Comparison of ENCODE assay signal across 17 cellular contexts in genomic region chr19:16260160-16260793, GRCh38.
DNase-seq lines count a peak whose midpoint lies in the region; ATAC-seq, FAIRE-seq and TF ChIP-seq lines count a peak whose summit lies in the region.
"Had no signal": no experiment of that assay in that cellular context is flagged by ENCODE, and none has a peak within 500 bp of the region (broad histone marks: within the 10 kb centered on the region; RNA-seq: fewer than 3 reads in every experiment).

No MANE protein-coding gene starts in this region.

- BruUV-seq in HepG2 (replicated peaks; lab: Mats Ljungman, UMichigan), result no TSS peak

- POLR2A ChIA-PET in HepG2 (lab: Yijun Ruan, JAX), result no interaction called here

- no peak overlapping the region for H3K4me2 ChIP-seq in HepG2 (ENCODE audit: low read depth, low read length)

- H3K9ac ChIP-seq in HepG2 (ENCODE audit: insufficient read depth, low read depth, low read length), result no peak overlapping the region
- no peak overlapping the region for H3K9ac ChIP-seq in mucosa of rectum (ENCODE audit: low read depth in 1 of 2, low read length in 2 of 2)

- ATAC-seq in HepG2, result no peak
- ATAC-seq in right lobe of liver, result no peak
- no peak for ATAC-seq in HG03460 (IDR thresholded peaks at IDR 0.05; ENCODE audit: unreplicated experiment)

- FAIRE-seq in HepG2 (lab: Jason Lieb, UNC), result no peak

- TF ChIP-seq POLR2A in HepG2 (IDR thresholded peaks at IDR 0.05; ENCODE audit: insufficient read depth in 1 of 2, low read depth in 2 of 2, low read length in 2 of 2) (no peak), right lobe of liver (IDR thresholded peaks at IDR 0.05) (no peak), vagina (IDR thresholded peaks at IDR 0.05) (no peak)

- DNase-seq in HepG2 (ENCODE audit: low spot score) (no peak), right lobe of liver (no peak), ascending aorta (ENCODE audit: low spot score in 2 of 2) (no peak), vagina (ENCODE audit: extremely low spot score in 2 of 2) (no peak), WERI-Rb-1 (no peak), head of caudate nucleus (no peak)
- DNase-seq: activated CD4-positive, alpha-beta T cell treated with anti-CD3 and anti-CD28 coated beads, Interleukin-2, amount 50 U/mL, for 1 hour; activated T-cell treated with anti-CD3 and anti-CD28 coated beads, Interleukin-2, amount 50 U/mL, for 48 hours; GF-D8; NCI-H1105; NK-92 treated with Interleukin-12 subunit alpha and Interleukin-12 subunit beta, amount 100 ng/mL, for 24 hours; SIG-M5; stimulated activated naive CD4-positive, alpha-beta T cell treated with Interleukin-2 at 50 U/mL for 16 hours had no signal

- H3K36me3 ChIP-seq in HepG2 (replicated peaks in 1 of 2; ENCODE audit: control insufficient read depth in 1 of 2, insufficient read depth in 2 of 2, low read length in 2 of 2), result no peaks in the 10 kb centered on the region
- no peaks in the 10 kb centered on the region for H3K36me3 ChIP-seq in right lobe of liver
- H3K36me3 ChIP-seq in ascending aorta, result no peaks in the 10 kb centered on the region
- no peaks in the 10 kb centered on the region for H3K36me3 ChIP-seq in mucosa of rectum (ENCODE audit: control insufficient read depth in 2 of 2, insufficient read depth in 2 of 2, low read length in 2 of 2)
- no peaks in the 10 kb centered on the region for H3K36me3 ChIP-seq in vagina
- H3K36me3 ChIP-seq in WERI-Rb-1, result no peaks in the 10 kb centered on the region
- H3K36me3 ChIP-seq: neutrophil had no signal

- H3K9me3 ChIP-seq in HepG2 (ENCODE audit: low read length) (no peaks in the 10 kb centered on the region), right lobe of liver (no peaks in the 10 kb centered on the region), ascending aorta (no peaks in the 10 kb centered on the region), mucosa of rectum (ENCODE audit: control insufficient read depth in 2 of 2, low read length in 2 of 2) (no peaks in the 10 kb centered on the region), vagina (no peaks in the 10 kb centered on the region), WERI-Rb-1 (ENCODE audit: severe bottlenecking) (no peaks in the 10 kb centered on the region)
- H3K9me3 ChIP-seq: neutrophil had no signal

- intact Hi-C loops in HepG2 (cut with micrococcal nuclease; ENCODE audit: unreplicated experiment), result no loop called here
- intact Hi-C loops in right lobe of liver (cut with DNase I), result no loop called here
- intact Hi-C loops in ascending aorta (cut with DNase I), result no loop called here
- intact Hi-C loops in vagina (cut with DNase I), result no loop called here
- intact Hi-C loops in head of caudate nucleus (cut with DNase I), result no loop called here

- no peak for TF ChIP-seq RAD21 in HepG2 (CRISPR knock-in tag; IDR thresholded peaks at IDR 0.05)

- no peak overlapping the region for H3K4me3 ChIP-seq in HepG2 (replicated peaks in 1 of 3; ENCODE audit: insufficient read depth in 1 of 3, low read depth in 2 of 3, low read length in 3 of 3)
- H3K4me3 ChIP-seq in right lobe of liver, result no peak overlapping the region
- no peak overlapping the region for H3K4me3 ChIP-seq in ascending aorta
- no peak overlapping the region for H3K4me3 ChIP-seq in mucosa of rectum (ENCODE audit: low read length in 2 of 2)
- no peak overlapping the region for H3K4me3 ChIP-seq in vagina
- no peak overlapping the region for H3K4me3 ChIP-seq in WERI-Rb-1 (ENCODE audit: low read depth, low read length)
- H3K4me3 ChIP-seq: skin epidermis had no signal

- peaks cover 29% of the 10 kb centered on the region for H3K4me1 ChIP-seq in HepG2 (ENCODE audit: insufficient read depth, low read length)
- peaks cover 0 to 30% (median 13%) of the 10 kb centered on the region in 4 donors for H3K4me1 ChIP-seq in right lobe of liver
- H3K4me1 ChIP-seq in ascending aorta, result peaks cover 8 to 12% of the 10 kb centered on the region in 2 donors
- H3K4me1 ChIP-seq in mucosa of rectum (ENCODE audit: control insufficient read depth in 2 of 2, insufficient read depth in 2 of 2, low read length in 2 of 2), result peaks cover 11 to 17% of the 10 kb centered on the region in 2 donors
- peaks cover 9% of the 10 kb centered on the region for H3K4me1 ChIP-seq in vagina

- TF ChIP-seq CTCF in HepG2 (CRISPR knock-in tag; IDR thresholded peaks at IDR 0.05), result no peak
- no peak for TF ChIP-seq CTCF in right lobe of liver (IDR thresholded peaks at IDR 0.05)
- TF ChIP-seq CTCF in ascending aorta (IDR thresholded peaks at IDR 0.05), result no peak
- no peak for TF ChIP-seq CTCF in vagina (IDR thresholded peaks at IDR 0.05)
- no peak for TF ChIP-seq CTCF in WERI-Rb-1 (IDR thresholded peaks at IDR 0.05; ENCODE audit: low read depth, low read length)

- no peaks in the 10 kb centered on the region for H4K20me1 ChIP-seq in HepG2 (ENCODE audit: insufficient read depth, low read length)

- H2AFZ ChIP-seq in HepG2 (ENCODE audit: low read length), result no peak overlapping the region

- no peak overlapping the region for H3K27ac ChIP-seq in HepG2 (ENCODE audit: extremely low read length, insufficient read depth, low read length)
- H3K27ac ChIP-seq in right lobe of liver, result peak overlapping the region in 1 of 3 donors; percentile 27
- H3K27ac ChIP-seq in ascending aorta, result peak overlapping the region; percentile 81 to 82
- peak overlapping the region; percentile 49 to 64 for H3K27ac ChIP-seq in mucosa of rectum (ENCODE audit: low read depth in 2 of 2, low read length in 2 of 2)
- peak overlapping the region; percentile 63 for H3K27ac ChIP-seq in vagina
- no peak overlapping the region for H3K27ac ChIP-seq in WERI-Rb-1
- H3K27ac ChIP-seq: neutrophil had no signal

- H3K79me2 ChIP-seq in HepG2 (ENCODE audit: insufficient read depth, low read length), result no peaks in the 10 kb centered on the region

- H3K27me3 ChIP-seq in HepG2 (ENCODE audit: control insufficient read depth in 1 of 2, insufficient read depth in 2 of 2, low read length in 2 of 2) (peaks cover 1 to 33% of the 10 kb centered on the region in 2 experiments; a peak in 3 of 5 replicates), right lobe of liver (no peaks in the 10 kb centered on the region), ascending aorta (no peaks in the 10 kb centered on the region), mucosa of rectum (ENCODE audit: control insufficient read depth in 2 of 2, insufficient read depth in 2 of 2, low read length in 2 of 2) (peaks cover 3 to 8% of the 10 kb centered on the region in 2 donors), vagina (no peaks in the 10 kb centered on the region), WERI-Rb-1 (ENCODE audit: insufficient read depth, low read depth, severe bottlenecking) (peaks cover 2% of the 10 kb centered on the region)

- CTCF ChIA-PET in HepG2 (lab: Yijun Ruan, JAX; ENCODE audit: low intra/inter-chr PET ratio, low total read pairs), result no interaction called here

- in situ Hi-C loops in HepG2 (cut with HindIII; ENCODE audit: extremely low pct_ligation_motif_present, low pct_unique_long_range_greater_than_20kb), result no loop called here

- WGBS in HepG2 (ENCODE audit: low lambda C conversion rate), result 60% methylated on average over 1 of the region's 4 CpGs
- 80% methylated on average over 1 of the region's 4 CpGs for WGBS in right lobe of liver (ENCODE audit: insufficient coverage, low coverage, low lambda C conversion rate, missing lambda C conversion rate)

- TF ChIP-seq EP300 in HepG2 (IDR thresholded peaks at IDR 0.05; ENCODE audit: low read depth in 2 of 2, low read length in 2 of 2), result no peak
- no peak for TF ChIP-seq EP300 in HepG2 (CRISPR knock-in tag; IDR thresholded peaks at IDR 0.05; ENCODE audit: borderline replicate concordance)

TF ChIP-seq in HepG2, 621 proteins besides CTCF, POLR2A, EP300 and RAD21:
- no peak for TF ChIP-seq ZNF460 (CRISPR knock-in tag; IDR thresholded peaks at IDR 0.05; ENCODE audit: borderline replicate concordance)
- TF ChIP-seq ZMYM3 (CRISPR knock-in tag; IDR thresholded peaks at IDR 0.05), result peak; percentile 77

Comparison
In these comparisons a context has a peak if more than half of its experiments do, and no peak if none do; other contexts are left out.
1. H3K27ac ChIP-seq: peak in ascending aorta (2 of 2), mucosa of rectum (2 of 2) and vagina (single experiment); none in HepG2 (single experiment) and WERI-Rb-1 (single experiment).